In the genomic region with DNA sequence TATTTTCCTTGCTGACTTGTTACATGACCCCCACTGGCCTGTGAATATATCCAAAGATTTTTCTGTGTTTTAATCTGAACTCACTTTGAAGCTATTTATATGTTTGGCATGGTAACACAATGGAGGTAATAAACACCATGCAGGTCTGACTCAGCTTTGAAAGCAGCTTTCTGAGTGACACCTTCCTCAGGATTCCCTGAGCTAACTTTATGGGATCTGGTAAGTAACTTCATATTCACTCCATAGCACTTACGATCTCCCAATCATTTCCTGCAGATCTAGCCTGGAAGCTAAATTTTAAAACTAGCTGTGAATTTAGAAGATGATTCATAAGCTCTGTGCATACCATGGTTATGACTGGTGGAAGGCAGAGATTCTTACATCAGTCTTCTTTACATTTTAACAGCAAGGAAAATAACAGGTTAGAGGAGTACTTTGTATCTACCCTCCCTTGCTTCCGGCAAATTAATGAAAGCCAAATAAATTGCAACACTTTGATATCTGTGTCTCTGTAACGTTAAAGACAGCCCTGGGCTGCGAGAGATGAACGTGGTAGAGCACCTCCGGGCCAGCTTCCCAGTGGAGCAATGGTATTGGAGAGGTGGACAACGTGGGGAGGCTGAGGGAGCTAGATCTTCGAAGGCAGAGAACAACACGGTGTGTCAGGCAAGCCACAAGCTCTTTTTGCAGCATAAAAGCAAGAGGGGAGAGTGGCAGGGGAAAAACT, we compare ENCODE assay signal across 1 cellular context.
TF ChIP-seq lines count a peak whose summit lies in the region.

No MANE protein-coding gene starts in this region.

TF ChIP-seq in HepG2, 621 proteins besides CTCF, POLR2A, EP300 and RAD21 (continued from another document and continues in another):
- TF ChIP-seq, protein P1, sequence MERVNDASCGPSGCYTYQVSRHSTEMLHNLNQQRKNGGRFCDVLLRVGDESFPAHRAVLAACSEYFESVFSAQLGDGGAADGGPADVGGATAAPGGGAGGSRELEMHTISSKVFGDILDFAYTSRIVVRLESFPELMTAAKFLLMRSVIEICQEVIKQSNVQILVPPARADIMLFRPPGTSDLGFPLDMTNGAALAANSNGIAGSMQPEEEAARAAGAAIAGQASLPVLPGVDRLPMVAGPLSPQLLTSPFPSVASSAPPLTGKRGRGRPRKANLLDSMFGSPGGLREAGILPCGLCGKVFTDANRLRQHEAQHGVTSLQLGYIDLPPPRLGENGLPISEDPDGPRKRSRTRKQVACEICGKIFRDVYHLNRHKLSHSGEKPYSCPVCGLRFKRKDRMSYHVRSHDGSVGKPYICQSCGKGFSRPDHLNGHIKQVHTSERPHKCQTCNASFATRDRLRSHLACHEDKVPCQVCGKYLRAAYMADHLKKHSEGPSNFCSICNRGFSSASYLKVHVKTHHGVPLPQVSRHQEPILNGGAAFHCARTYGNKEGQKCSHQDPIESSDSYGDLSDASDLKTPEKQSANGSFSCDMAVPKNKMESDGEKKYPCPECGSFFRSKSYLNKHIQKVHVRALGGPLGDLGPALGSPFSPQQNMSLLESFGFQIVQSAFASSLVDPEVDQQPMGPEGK (CRISPR knock-in tag; IDR thresholded peaks at IDR 0.05): no peak
- no peak for TF ChIP-seq ZSCAN30 (CRISPR knock-in tag; IDR thresholded peaks at IDR 0.05)
- TF ChIP-seq, protein P2, sequence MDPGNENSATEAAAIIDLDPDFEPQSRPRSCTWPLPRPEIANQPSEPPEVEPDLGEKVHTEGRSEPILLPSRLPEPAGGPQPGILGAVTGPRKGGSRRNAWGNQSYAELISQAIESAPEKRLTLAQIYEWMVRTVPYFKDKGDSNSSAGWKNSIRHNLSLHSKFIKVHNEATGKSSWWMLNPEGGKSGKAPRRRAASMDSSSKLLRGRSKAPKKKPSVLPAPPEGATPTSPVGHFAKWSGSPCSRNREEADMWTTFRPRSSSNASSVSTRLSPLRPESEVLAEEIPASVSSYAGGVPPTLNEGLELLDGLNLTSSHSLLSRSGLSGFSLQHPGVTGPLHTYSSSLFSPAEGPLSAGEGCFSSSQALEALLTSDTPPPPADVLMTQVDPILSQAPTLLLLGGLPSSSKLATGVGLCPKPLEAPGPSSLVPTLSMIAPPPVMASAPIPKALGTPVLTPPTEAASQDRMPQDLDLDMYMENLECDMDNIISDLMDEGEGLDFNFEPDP (CRISPR knock-in tag; conservative IDR thresholded peaks at IDR 0.05): no peak
- TF ChIP-seq ERF (CRISPR knock-in tag; IDR thresholded peaks at IDR 0.05): peak; percentile 79
- TF ChIP-seq, protein P3, sequence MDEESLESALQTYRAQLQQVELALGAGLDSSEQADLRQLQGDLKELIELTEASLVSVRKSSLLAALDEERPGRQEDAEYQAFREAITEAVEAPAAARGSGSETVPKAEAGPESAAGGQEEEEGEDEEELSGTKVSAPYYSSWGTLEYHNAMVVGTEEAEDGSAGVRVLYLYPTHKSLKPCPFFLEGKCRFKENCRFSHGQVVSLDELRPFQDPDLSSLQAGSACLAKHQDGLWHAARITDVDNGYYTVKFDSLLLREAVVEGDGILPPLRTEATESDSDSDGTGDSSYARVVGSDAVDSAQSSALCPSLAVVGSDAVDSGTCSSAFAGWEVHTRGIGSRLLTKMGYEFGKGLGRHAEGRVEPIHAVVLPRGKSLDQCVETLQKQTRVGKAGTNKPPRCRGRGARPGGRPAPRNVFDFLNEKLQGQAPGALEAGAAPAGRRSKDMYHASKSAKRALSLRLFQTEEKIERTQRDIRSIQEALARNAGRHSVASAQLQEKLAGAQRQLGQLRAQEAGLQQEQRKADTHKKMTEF (CRISPR knock-in tag; IDR thresholded peaks at IDR 0.05): peak; percentile 72; the same call in 1 of the 2 replicates
- 0 out of 2 replicates have a peak, but pooled peaks have one; percentile 24 for TF ChIP-seq TOE1 (CRISPR knock-in tag; IDR thresholded peaks at IDR 0.05)
- TF ChIP-seq, protein P4, sequence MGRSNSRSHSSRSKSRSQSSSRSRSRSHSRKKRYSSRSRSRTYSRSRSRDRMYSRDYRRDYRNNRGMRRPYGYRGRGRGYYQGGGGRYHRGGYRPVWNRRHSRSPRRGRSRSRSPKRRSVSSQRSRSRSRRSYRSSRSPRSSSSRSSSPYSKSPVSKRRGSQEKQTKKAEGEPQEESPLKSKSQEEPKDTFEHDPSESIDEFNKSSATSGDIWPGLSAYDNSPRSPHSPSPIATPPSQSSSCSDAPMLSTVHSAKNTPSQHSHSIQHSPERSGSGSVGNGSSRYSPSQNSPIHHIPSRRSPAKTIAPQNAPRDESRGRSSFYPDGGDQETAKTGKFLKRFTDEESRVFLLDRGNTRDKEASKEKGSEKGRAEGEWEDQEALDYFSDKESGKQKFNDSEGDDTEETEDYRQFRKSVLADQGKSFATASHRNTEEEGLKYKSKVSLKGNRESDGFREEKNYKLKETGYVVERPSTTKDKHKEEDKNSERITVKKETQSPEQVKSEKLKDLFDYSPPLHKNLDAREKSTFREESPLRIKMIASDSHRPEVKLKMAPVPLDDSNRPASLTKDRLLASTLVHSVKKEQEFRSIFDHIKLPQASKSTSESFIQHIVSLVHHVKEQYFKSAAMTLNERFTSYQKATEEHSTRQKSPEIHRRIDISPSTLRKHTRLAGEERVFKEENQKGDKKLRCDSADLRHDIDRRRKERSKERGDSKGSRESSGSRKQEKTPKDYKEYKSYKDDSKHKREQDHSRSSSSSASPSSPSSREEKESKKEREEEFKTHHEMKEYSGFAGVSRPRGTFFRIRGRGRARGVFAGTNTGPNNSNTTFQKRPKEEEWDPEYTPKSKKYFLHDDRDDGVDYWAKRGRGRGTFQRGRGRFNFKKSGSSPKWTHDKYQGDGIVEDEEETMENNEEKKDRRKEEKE (IDR thresholded peaks at IDR 0.05): no peak
- TF ChIP-seq, protein P5, sequence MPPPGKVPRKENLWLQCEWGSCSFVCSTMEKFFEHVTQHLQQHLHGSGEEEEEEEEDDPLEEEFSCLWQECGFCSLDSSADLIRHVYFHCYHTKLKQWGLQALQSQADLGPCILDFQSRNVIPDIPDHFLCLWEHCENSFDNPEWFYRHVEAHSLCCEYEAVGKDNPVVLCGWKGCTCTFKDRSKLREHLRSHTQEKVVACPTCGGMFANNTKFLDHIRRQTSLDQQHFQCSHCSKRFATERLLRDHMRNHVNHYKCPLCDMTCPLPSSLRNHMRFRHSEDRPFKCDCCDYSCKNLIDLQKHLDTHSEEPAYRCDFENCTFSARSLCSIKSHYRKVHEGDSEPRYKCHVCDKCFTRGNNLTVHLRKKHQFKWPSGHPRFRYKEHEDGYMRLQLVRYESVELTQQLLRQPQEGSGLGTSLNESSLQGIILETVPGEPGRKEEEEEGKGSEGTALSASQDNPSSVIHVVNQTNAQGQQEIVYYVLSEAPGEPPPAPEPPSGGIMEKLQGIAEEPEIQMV (CRISPR knock-in tag; IDR thresholded peaks at IDR 0.05; ENCODE audit: low read depth): no peak
- TF ChIP-seq EED (CRISPR knock-in tag; IDR thresholded peaks at IDR 0.05): no peak
- TF ChIP-seq, protein P6, sequence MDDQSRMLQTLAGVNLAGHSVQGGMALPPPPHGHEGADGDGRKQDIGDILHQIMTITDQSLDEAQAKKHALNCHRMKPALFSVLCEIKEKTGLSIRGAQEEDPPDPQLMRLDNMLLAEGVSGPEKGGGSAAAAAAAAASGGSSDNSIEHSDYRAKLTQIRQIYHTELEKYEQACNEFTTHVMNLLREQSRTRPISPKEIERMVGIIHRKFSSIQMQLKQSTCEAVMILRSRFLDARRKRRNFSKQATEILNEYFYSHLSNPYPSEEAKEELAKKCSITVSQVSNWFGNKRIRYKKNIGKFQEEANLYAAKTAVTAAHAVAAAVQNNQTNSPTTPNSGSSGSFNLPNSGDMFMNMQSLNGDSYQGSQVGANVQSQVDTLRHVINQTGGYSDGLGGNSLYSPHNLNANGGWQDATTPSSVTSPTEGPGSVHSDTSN (CRISPR knock-in tag; IDR thresholded peaks at IDR 0.05; ENCODE audit: borderline replicate concordance): no peak
- TF ChIP-seq RORA (CRISPR knock-in tag; IDR thresholded peaks at IDR 0.05): no peak
- TF ChIP-seq, protein P7, sequence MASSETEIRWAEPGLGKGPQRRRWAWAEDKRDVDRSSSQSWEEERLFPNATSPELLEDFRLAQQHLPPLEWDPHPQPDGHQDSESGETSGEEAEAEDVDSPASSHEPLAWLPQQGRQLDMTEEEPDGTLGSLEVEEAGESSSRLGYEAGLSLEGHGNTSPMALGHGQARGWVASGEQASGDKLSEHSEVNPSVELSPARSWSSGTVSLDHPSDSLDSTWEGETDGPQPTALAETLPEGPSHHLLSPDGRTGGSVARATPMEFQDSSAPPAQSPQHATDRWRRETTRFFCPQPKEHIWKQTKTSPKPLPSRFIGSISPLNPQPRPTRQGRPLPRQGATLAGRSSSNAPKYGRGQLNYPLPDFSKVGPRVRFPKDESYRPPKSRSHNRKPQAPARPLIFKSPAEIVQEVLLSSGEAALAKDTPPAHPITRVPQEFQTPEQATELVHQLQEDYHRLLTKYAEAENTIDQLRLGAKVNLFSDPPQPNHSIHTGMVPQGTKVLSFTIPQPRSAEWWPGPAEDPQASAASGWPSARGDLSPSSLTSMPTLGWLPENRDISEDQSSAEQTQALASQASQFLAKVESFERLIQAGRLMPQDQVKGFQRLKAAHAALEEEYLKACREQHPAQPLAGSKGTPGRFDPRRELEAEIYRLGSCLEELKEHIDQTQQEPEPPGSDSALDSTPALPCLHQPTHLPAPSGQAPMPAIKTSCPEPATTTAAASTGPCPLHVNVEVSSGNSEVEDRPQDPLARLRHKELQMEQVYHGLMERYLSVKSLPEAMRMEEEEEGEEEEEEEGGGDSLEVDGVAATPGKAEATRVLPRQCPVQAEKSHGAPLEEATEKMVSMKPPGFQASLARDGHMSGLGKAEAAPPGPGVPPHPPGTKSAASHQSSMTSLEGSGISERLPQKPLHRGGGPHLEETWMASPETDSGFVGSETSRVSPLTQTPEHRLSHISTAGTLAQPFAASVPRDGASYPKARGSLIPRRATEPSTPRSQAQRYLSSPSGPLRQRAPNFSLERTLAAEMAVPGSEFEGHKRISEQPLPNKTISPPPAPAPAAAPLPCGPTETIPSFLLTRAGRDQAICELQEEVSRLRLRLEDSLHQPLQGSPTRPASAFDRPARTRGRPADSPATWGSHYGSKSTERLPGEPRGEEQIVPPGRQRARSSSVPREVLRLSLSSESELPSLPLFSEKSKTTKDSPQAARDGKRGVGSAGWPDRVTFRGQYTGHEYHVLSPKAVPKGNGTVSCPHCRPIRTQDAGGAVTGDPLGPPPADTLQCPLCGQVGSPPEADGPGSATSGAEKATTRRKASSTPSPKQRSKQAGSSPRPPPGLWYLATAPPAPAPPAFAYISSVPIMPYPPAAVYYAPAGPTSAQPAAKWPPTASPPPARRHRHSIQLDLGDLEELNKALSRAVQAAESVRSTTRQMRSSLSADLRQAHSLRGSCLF (CRISPR knock-in tag; IDR thresholded peaks at IDR 0.05; ENCODE audit: borderline replicate concordance): no peak
- peak; percentile 41; the same call in 1 of the 2 replicates for TF ChIP-seq ELF1 (CRISPR knock-in tag; IDR thresholded peaks at IDR 0.05)
- 0 out of 2 replicates have a peak, but pooled peaks have one; percentile 17 for TF ChIP-seq TRIM24 (CRISPR knock-in tag; IDR thresholded peaks at IDR 0.05)
- no peak for TF ChIP-seq SETDB1 (CRISPR knock-in tag; IDR thresholded peaks at IDR 0.05; ENCODE audit: borderline replicate concordance)
- peak; percentile 75; the same call in 1 of the 2 replicates for TF ChIP-seq SOX5 (CRISPR knock-in tag; IDR thresholded peaks at IDR 0.05; ENCODE audit: borderline replicate concordance)
- TF ChIP-seq ZMYM2 (CRISPR knock-in tag; IDR thresholded peaks at IDR 0.05): no peak
- no peak for TF ChIP-seq HIVEP1 (CRISPR knock-in tag; IDR thresholded peaks at IDR 0.05)
- TF ChIP-seq, protein P8, sequence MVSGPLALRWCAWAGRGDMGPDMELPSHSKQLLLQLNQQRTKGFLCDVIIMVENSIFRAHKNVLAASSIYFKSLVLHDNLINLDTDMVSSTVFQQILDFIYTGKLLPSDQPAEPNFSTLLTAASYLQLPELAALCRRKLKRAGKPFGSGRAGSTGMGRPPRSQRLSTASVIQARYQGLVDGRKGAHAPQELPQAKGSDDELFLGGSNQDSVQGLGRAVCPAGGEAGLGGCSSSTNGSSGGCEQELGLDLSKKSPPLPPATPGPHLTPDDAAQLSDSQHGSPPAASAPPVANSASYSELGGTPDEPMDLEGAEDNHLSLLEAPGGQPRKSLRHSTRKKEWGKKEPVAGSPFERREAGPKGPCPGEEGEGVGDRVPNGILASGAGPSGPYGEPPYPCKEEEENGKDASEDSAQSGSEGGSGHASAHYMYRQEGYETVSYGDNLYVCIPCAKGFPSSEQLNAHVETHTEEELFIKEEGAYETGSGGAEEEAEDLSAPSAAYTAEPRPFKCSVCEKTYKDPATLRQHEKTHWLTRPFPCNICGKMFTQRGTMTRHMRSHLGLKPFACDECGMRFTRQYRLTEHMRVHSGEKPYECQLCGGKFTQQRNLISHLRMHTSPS (CRISPR knock-in tag; IDR thresholded peaks at IDR 0.05; ENCODE audit: low read depth): no peak
- no peak for TF ChIP-seq ZNF337 (CRISPR knock-in tag; IDR thresholded peaks at IDR 0.05; ENCODE audit: borderline replicate concordance, low read depth)
- 0 out of 2 replicates have a peak, but pooled peaks have one; percentile 48 for TF ChIP-seq ZNF292 (CRISPR knock-in tag; IDR thresholded peaks at IDR 0.05; ENCODE audit: borderline replicate concordance, low read depth)
- TF ChIP-seq, protein P9, sequence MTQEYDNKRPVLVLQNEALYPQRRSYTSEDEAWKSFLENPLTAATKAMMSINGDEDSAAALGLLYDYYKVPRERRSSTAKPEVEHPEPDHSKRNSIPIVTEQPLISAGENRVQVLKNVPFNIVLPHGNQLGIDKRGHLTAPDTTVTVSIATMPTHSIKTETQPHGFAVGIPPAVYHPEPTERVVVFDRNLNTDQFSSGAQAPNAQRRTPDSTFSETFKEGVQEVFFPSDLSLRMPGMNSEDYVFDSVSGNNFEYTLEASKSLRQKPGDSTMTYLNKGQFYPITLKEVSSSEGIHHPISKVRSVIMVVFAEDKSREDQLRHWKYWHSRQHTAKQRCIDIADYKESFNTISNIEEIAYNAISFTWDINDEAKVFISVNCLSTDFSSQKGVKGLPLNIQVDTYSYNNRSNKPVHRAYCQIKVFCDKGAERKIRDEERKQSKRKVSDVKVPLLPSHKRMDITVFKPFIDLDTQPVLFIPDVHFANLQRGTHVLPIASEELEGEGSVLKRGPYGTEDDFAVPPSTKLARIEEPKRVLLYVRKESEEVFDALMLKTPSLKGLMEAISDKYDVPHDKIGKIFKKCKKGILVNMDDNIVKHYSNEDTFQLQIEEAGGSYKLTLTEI (CRISPR knock-in tag; conservative IDR thresholded peaks at IDR 0.05): no peak
- 0 out of 2 replicates have a peak, but pooled peaks have one; percentile 0 for TF ChIP-seq ZSCAN9 (CRISPR knock-in tag; IDR thresholded peaks at IDR 0.05; ENCODE audit: borderline replicate concordance)
- no peak for TF ChIP-seq ZNF10 (CRISPR knock-in tag; IDR thresholded peaks at IDR 0.05; ENCODE audit: borderline replicate concordance, low read depth)
- TF ChIP-seq POLR2G (IDR thresholded peaks at IDR 0.05; ENCODE audit: low read depth, low read length): peak; percentile 69
- TF ChIP-seq PAX8 (CRISPR knock-in tag; IDR thresholded peaks at IDR 0.05; ENCODE audit: borderline replicate concordance): no peak
- TF ChIP-seq MATR3 (CRISPR knock-in tag; IDR thresholded peaks at IDR 0.05): no peak
- TF ChIP-seq, protein P10, sequence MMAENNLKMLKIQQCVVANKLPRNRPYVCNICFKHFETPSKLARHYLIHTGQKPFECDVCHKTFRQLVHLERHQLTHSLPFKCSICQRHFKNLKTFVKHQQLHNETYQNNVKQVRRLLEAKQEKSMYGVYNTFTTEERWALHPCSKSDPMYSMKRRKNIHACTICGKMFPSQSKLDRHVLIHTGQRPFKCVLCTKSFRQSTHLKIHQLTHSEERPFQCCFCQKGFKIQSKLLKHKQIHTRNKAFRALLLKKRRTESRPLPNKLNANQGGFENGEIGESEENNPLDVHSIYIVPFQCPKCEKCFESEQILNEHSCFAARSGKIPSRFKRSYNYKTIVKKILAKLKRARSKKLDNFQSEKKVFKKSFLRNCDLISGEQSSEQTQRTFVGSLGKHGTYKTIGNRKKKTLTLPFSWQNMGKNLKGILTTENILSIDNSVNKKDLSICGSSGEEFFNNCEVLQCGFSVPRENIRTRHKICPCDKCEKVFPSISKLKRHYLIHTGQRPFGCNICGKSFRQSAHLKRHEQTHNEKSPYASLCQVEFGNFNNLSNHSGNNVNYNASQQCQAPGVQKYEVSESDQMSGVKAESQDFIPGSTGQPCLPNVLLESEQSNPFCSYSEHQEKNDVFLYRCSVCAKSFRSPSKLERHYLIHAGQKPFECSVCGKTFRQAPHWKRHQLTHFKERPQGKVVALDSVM (CRISPR knock-in tag; IDR thresholded peaks at IDR 0.05): no peak
